16 cellular contexts compared by ENCODE assay signal in genomic region chr13:29457299-29457698, GRCh38.
DNase-seq lines count a peak whose midpoint lies in the region.
"Had no signal": no experiment of that assay in that cellular context is flagged by ENCODE, and none has a peak within 500 bp of the region (broad histone marks: within the 10 kb centered on the region; RNA-seq: fewer than 3 reads in every experiment).

No MANE protein-coding gene starts in this region.

- no peak overlapping the region for H3K4me3 Mint-ChIP-seq in activated T-cell treated with anti-CD3 and anti-CD28 coated beads, Interleukin-2, amount 50 U/mL, for 24 hours
- H3K4me3 Mint-ChIP-seq: CD4-positive, alpha-beta memory T cell; GM23338; neural crest cell had no signal

- no peak overlapping the region for H3K27ac Mint-ChIP-seq in activated T-cell treated with anti-CD3 and anti-CD28 coated beads, Interleukin-2, amount 50 U/mL, for 24 hours
- H3K27ac Mint-ChIP-seq: CD4-positive, alpha-beta memory T cell; GM23338 had no signal

- H3K27me3 Mint-ChIP-seq in activated T-cell treated with anti-CD3 and anti-CD28 coated beads, Interleukin-2, amount 50 U/mL, for 24 hours, result peaks cover 29% of the 10 kb centered on the region

- no peaks in the 10 kb centered on the region for H3K36me3 Mint-ChIP-seq in activated T-cell treated with anti-CD3 and anti-CD28 coated beads, Interleukin-2, amount 50 U/mL, for 24 hours (ENCODE audit: low read depth)
- H3K36me3 Mint-ChIP-seq: CD4-positive, alpha-beta memory T cell had no signal

- peak; percentile 86 for DNase-seq in GM03348 (ENCODE audit: low spot score)
- peak; percentile 38 for DNase-seq in RKO (ENCODE audit: low spot score)
- DNase-seq in dermis blood vessel endothelial cell, result peak; percentile 42
- DNase-seq in non-pigmented ciliary epithelial cell (ENCODE audit: low read depth), result peak; percentile 87
- DNase-seq in activated T-cell treated with anti-CD3 and anti-CD28 coated beads, Interleukin-2, amount 50 U/mL, for 24 hours, result no peak
- DNase-seq in stimulated activated naive CD4-positive, alpha-beta T cell (lab: John Stamatoyannopoulos, UW), result no peak
- DNase-seq in activated CD4-positive, CD25-positive, alpha-beta regulatory T cell treated with anti-CD3 and anti-CD28 coated beads, Interleukin-2, amount 50 U/mL, for 72 hours, result no peak
- DNase-seq in germinal center (ENCODE audit: low spot score), result no peak
- DNase-seq: activated CD8-positive, alpha-beta memory T cell treated with anti-CD3 and anti-CD28 coated beads, Interleukin-2, amount 50 U/mL, for 48 hours; aorta; CD4-positive, alpha-beta memory T cell; left colon; NCI-H2107; stimulated activated CD4-positive, alpha-beta T cell treated with anti-CD3 and anti-CD28 coated beads, Interleukin-12 subunit alpha, Interleukin-12 subunit beta, amount 100 ng/mL, for 4 hours had no signal

- H3K9me3 Mint-ChIP-seq in activated T-cell treated with anti-CD3 and anti-CD28 coated beads, Interleukin-2, amount 50 U/mL, for 24 hours, result no peaks in the 10 kb centered on the region
- H3K9me3 Mint-ChIP-seq: CD4-positive, alpha-beta memory T cell had no signal

- no peaks in the 10 kb centered on the region for H3K4me1 Mint-ChIP-seq in activated T-cell treated with anti-CD3 and anti-CD28 coated beads, Interleukin-2, amount 50 U/mL, for 24 hours (ENCODE audit: low read depth)
- H3K4me1 Mint-ChIP-seq: neural crest cell had no signal

Comparison
In these comparisons a context has a peak if more than half of its experiments do, and no peak if none do; other contexts are left out.
1. DNase-seq: peak in GM03348 (single experiment), RKO (single experiment), dermis blood vessel endothelial cell (single experiment) and non-pigmented ciliary epithelial cell (single experiment); none in activated T-cell treated with anti-CD3 and anti-CD28 coated beads, Interleukin-2, amount 50 U/mL, for 24 hours (single experiment), stimulated activated naive CD4-positive, alpha-beta T cell (0 of 6), activated CD4-positive, CD25-positive, alpha-beta regulatory T cell treated with anti-CD3 and anti-CD28 coated beads, Interleukin-2, amount 50 U/mL, for 72 hours (single experiment) and germinal center (single experiment).